8 cellular contexts compared by ENCODE assay signal in the genomic region with DNA sequence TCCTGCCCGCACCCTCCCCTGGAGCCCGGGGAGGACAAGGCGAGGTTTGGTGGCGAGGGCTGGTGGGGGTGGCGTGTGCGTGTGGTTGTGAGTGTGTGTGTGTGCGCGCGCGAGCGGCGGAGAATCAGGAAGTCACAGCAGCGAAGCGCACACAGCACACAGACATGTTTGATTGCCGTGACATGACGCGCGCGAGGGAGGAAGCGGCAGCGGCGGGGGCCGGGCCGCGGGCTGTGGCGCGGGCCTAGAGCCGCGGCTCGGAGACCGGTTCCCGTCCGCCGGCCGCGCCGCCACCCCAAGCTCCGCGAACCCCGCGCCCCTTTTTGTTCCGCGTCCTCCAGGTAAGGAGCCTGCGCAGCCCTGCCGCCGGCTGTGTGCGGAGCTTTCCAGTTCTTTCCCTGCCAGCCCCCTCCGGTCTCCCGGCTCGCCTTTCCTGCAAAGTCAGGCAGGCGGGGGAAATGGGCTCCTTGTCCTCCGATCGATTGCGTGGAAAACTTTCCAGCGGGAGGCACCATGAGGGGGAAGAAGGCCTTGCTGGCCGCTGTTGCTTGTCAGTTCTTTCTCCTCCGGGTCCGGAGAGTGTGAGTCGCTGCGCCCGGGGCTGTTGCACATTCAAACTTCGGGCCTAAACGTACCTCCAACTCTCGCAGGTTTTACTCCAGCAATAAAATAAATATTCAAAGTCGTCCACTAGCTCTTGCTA. TPM values are rescaled to one million over a fixed set of nuclear protein-coding genes. Genes with fewer than 3 reads are reported as not detected.
DNase-seq lines count a peak whose midpoint lies in the region; ATAC-seq and TF ChIP-seq lines count a peak whose summit lies in the region.

No MANE protein-coding gene starts in this region.

- H3K36me3 ChIP-seq in PC-3 (ENCODE audit: low read depth, low read length) (no peaks in the 10 kb centered on the region), esophagus squamous epithelium (no peaks in the 10 kb centered on the region)

- H3K4me3 ChIP-seq in PC-3 (ENCODE audit: low read length) (peak overlapping the region; percentile 84), esophagus squamous epithelium (peak overlapping the region; percentile 60 to 89 (median 82))

- no TSS peak for BruUV-seq in PC-3 (replicated peaks; lab: Mats Ljungman, UMichigan)

- ATAC-seq in GM18873 (IDR thresholded peaks at IDR 0.05; ENCODE audit: low FRiP score, unreplicated experiment) (peak; percentile 24), HG03175 (IDR thresholded peaks at IDR 0.05; ENCODE audit: unreplicated experiment) (peak; percentile 30), PC-3 (peak; percentile 4)

- H3K27ac ChIP-seq in PC-3 (ENCODE audit: low read length) = peak overlapping the region; percentile 36
- H3K27ac ChIP-seq in esophagus squamous epithelium = peak overlapping the region; percentile 97 to 99 (median 98)

- peaks cover 46% of the 10 kb centered on the region for H3K79me2 ChIP-seq in PC-3 (ENCODE audit: low read length)

- H3K9me2 ChIP-seq in PC-3 (replicated peaks; ENCODE audit: low read length) = no peaks in the 10 kb centered on the region

- CTCF ChIA-PET in PC-3 (lab: Charles Lee) = no interaction called here

- H3K4me1 ChIP-seq in PC-3 (ENCODE audit: insufficient read depth, low read length) = peaks cover 16% of the 10 kb centered on the region
- H3K4me1 ChIP-seq in esophagus squamous epithelium = peaks cover 11 to 62% (median 26%) of the 10 kb centered on the region in 3 donors

- POLR2A ChIA-PET in PC-3 (lab: Charles Lee; ENCODE audit: unreplicated experiment) = no interaction called here

- H2AFZ ChIP-seq in PC-3 (ENCODE audit: low read length) = peak overlapping the region; percentile 93

- WGBS in esophagus squamous epithelium, 2 donors = 0 to 2% methylated on average over 9 to 13 of the region's 65 CpGs

- H3F3A ChIP-seq in PC-3 (ENCODE audit: low read length, unreplicated experiment) = no peaks in the 10 kb centered on the region

- peak; percentile 85 for DNase-seq in AG08396 (ENCODE audit: low spot score)
- DNase-seq in PC-3 = peak; percentile 47
- peak; percentile 75 for DNase-seq in activated T-helper 1 cell treated with Interleukin-2 at 50 U/mL for 16 hours (ENCODE audit: low read depth)
- peak; percentile 62 for DNase-seq in esophagus squamous epithelium (lab: John Stamatoyannopoulos, UW)
- DNase-seq in myocyte (ENCODE audit: low read depth) = peak; percentile 75
- DNase-seq in stimulated activated CD8-positive, alpha-beta memory T cell treated with anti-CD3 and anti-CD28 coated beads, Interleukin-7, amount 100 ng/mL, for 4 hours (ENCODE audit: low read depth in 2 of 2) = peak; percentile 53 to 75

- peak overlapping the region; percentile 73 for H3K9ac ChIP-seq in PC-3 (ENCODE audit: low read length)

- TF ChIP-seq POLR2A in esophagus squamous epithelium (IDR thresholded peaks at IDR 0.05) = peak in 2 of 4 donors; percentile 79 to 88

- H3K27me3 ChIP-seq in PC-3 (ENCODE audit: low read length) (no peaks in the 10 kb centered on the region), esophagus squamous epithelium (no peaks in the 10 kb centered on the region)

- H3K4me2 ChIP-seq in PC-3 (ENCODE audit: low read length) = peak overlapping the region; percentile 97

- H3K9me3 ChIP-seq in PC-3 (ENCODE audit: low read length) (no peaks in the 10 kb centered on the region), esophagus squamous epithelium (no peaks in the 10 kb centered on the region)

- no peak for TF ChIP-seq CTCF in PC-3 (conservative IDR thresholded peaks at IDR 0.05; ENCODE audit: low read depth, low read length)
- TF ChIP-seq CTCF in esophagus squamous epithelium (IDR thresholded peaks at IDR 0.05) = no peak

- intact Hi-C loops in PC-3 (cut with micrococcal nuclease) (loop anchor here (5.0 to 10.0 kb wide), 2 partner anchors 137 to 915 kb away; no protein-coding TSS in a partner anchor), esophagus squamous epithelium (cut with DNase I) (no loop called here)

- H4K20me1 ChIP-seq in PC-3 (ENCODE audit: low read length) = no peaks in the 10 kb centered on the region

RNA-seq across cellular contexts. Expression of a gene that starts 2.5 kb away (rescaled TPM):
- total RNA-seq in PC-3 (2014; rRNA removed) = 27.9 and 36.4 TPM in 2 replicates
- 10 to 100 TPM; 51.0 to 93.3 (median 64.1) TPM for total RNA-seq in esophagus squamous epithelium
- 61.6 and 92.2 TPM in 2 replicates for total RNA-seq in myocyte
- 35.3 TPM for polyA plus RNA-seq in myocyte (2012)

Comparison
In these comparisons a context has a peak if more than half of its experiments do, and no peak if none do; other contexts are left out.
1. Peak in every context shown above with its lines: DNase-seq, ATAC-seq, H3K4me3 ChIP-seq and H3K27ac ChIP-seq.